Comparison of ENCODE assay signal across 12 cellular contexts in the genomic region with DNA sequence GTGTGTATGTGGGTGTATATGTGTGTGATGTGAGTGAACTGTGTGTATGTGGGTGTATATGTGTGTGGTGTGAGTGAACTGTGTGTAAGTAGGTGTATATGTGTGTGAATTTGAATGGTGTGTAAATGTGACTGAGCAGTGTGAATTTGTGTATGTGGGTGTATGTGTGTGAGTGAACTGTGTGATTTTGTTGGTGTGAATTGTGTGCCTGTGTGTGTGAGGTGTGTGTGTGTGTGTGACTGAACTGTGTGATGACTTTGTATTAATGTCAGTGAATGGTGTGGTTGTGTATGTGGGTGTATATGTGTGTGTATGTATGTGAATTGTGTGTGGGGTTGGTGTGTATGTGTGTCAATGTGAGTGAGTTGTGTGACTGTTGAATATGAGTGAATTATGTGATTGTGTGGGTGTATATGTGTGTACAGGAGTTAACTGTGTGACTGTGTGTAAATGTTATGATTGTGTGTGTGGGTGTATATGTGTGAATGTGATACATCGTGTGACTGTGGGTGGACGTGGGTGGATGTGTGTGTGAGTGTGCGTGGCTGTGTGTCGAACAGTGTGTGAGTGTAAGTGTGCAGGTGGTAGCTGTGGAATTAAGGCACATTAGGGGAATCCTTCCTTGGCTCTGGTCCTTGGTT. TPM values are rescaled to one million over a fixed set of nuclear protein-coding genes. Genes with fewer than 3 reads are reported as not detected.
DNase-seq lines count a peak whose midpoint lies in the region; ATAC-seq, FAIRE-seq and TF ChIP-seq lines count a peak whose summit lies in the region.
"Not testable (repeated sequence)": the region's sequence is repeated elsewhere in the genome, so short reads cannot be mapped to it uniquely, and the experiment has no call there.
"Had no signal": no experiment of that assay in that cellular context is flagged by ENCODE, and none has a peak within 500 bp of the region (broad histone marks: within the 10 kb centered on the region; RNA-seq: fewer than 3 reads in every experiment).

No MANE protein-coding gene starts in this region.

- H3K4ac ChIP-seq in H1 (replicated peaks; ENCODE audit: insufficient read length, low read depth, low read length), result not testable (repeated sequence)

- H3K9ac ChIP-seq in Karpas-422 (ENCODE audit: low read length); astrocyte (ENCODE audit: low read length); H1 (replicated peaks in 1 of 4; ENCODE audit: extremely low read depth in 1 of 4, low read depth in 3 of 4, low read length in 3 of 4); iPS-15b (ENCODE audit: low read depth, low read length): not testable (repeated sequence)

- not testable (repeated sequence) for H3K23ac ChIP-seq in H1 (ENCODE audit: insufficient read length)

- not testable (repeated sequence) for TF ChIP-seq RAD21 in H1 (IDR thresholded peaks at IDR 0.05 in 1 of 2, conservative IDR thresholded peaks at IDR 0.05 in 1 of 2; ENCODE audit: low read depth in 2 of 2, low read length in 2 of 2)

- WGBS in H1 (ENCODE audit: extremely low coverage in 1 of 2, insufficient coverage in 1 of 2, insufficient read length in 1 of 2, insufficient replicate concordance in 2 of 2, low coverage in 1 of 2, low lambda C conversion rate in 2 of 2, missing lambda C conversion rate in 1 of 2), 2 experiments, result 100% methylated on average over 4 of the region's 4 CpGs; no CpG with 5 or more reads in 1 of the 2 experiments

- not testable (repeated sequence) for H2AFZ ChIP-seq in Karpas-422 (ENCODE audit: low read length); astrocyte (ENCODE audit: low read depth, low read length); H1 (ENCODE audit: low read length)

- H3K9me2 ChIP-seq in Karpas-422 (replicated peaks; ENCODE audit: insufficient read depth, low read length), result not testable (repeated sequence)

- H3K27me3 ChIP-seq in Karpas-422 (ENCODE audit: low read length); astrocyte (ENCODE audit: insufficient read depth, low read length); H1 (replicated peaks in 1 of 4; ENCODE audit: control insufficient read depth in 3 of 4, extremely low read depth in 1 of 4, insufficient read depth in 3 of 4, low read length in 3 of 4); iPS-15b (ENCODE audit: control insufficient read depth, insufficient read depth, low read length): not testable (repeated sequence)

- not testable (repeated sequence) for H2BK5ac ChIP-seq in H1 (ENCODE audit: low read depth, low read length)

- POLR2A ChIA-PET in HEK293 (lab: Yijun Ruan, JAX); H1 (lab: Charles Lee; ENCODE audit: partially characterized antibody): not testable (repeated sequence)

- H3K4me3 ChIP-seq in HEK293 (ENCODE audit: low read depth, low read length); Karpas-422 (ENCODE audit: low read length); astrocyte (ENCODE audit: insufficient read depth, low read depth, low read length); H1 (ENCODE audit: extremely low read depth in 1 of 4, insufficient read depth in 2 of 4, low read depth in 3 of 4, low read length in 4 of 4): not testable (repeated sequence)
- H3K4me3 ChIP-seq in iPS-15b (ENCODE audit: low read depth, low read length), result peak overlapping the region; percentile 26

- H4K91ac ChIP-seq in H1 (replicated peaks; ENCODE audit: insufficient read length, low read length), result not testable (repeated sequence)

- CTCF ChIA-PET in HEK293 (lab: Yijun Ruan, JAX); H1 (lab: Charles Lee; ENCODE audit: partially characterized antibody): not testable (repeated sequence)

- not testable (repeated sequence) for H2BK120ac ChIP-seq in H1 (replicated peaks; ENCODE audit: low read depth, low read length)

- H4K5ac ChIP-seq in H1 (ENCODE audit: insufficient read length, low read depth, low read length), result not testable (repeated sequence)

- H3K27ac ChIP-seq in HEK293 (ENCODE audit: extremely low read depth, low read depth, low read length); Karpas-422 (ENCODE audit: low read length); astrocyte (ENCODE audit: low read depth, low read length); H1 (ENCODE audit: low read depth, low read length): not testable (repeated sequence)

- DNase-seq in Karpas-422, result peak; percentile 5
- DNase-seq in astrocyte (ENCODE audit: low read depth); H1 (ENCODE audit: low read depth in 1 of 2, low spot score in 2 of 2); stimulated activated effector memory CD8-positive, alpha-beta T cell treated with anti-CD3 and anti-CD28 coated beads, Interleukin-12 subunit alpha, Interleukin-12 subunit beta, amount 100 ng/mL, for 72 hours (ENCODE audit: low spot score in 2 of 2): not testable (repeated sequence)

- FAIRE-seq in astrocyte (lab: Jason Lieb, UNC), result peak; percentile 45
- peak; percentile 65 for FAIRE-seq in H1 (lab: Jason Lieb, UNC)

- H2BK15ac ChIP-seq in H1 (ENCODE audit: low read length), result not testable (repeated sequence)

- not testable (repeated sequence) for H3K36me3 ChIP-seq in HEK293 (ENCODE audit: control insufficient read depth in 2 of 2, insufficient read depth in 1 of 2, low read length in 2 of 2); Karpas-422 (ENCODE audit: insufficient read depth, low read length); astrocyte (ENCODE audit: insufficient read depth, low read length); H1 (ENCODE audit: control insufficient read depth in 2 of 4, insufficient read depth in 4 of 4, low read length in 3 of 4); iPS-15b (ENCODE audit: control insufficient read depth, insufficient read depth, low read length)

- H3K9me3 Mint-ChIP-seq in astrocyte (ENCODE audit: unreplicated experiment); stimulated activated effector memory CD8-positive, alpha-beta T cell treated with anti-CD3 and anti-CD28 coated beads, Interleukin-12 subunit alpha, Interleukin-12 subunit beta, amount 100 ng/mL, for 72 hours: not testable (repeated sequence)

- not testable (repeated sequence) for H2AK5ac ChIP-seq in H1 (ENCODE audit: low read depth, low read length)

- not testable (repeated sequence) for H3K23me2 ChIP-seq in H1 (ENCODE audit: low read depth, low read length)

- not testable (repeated sequence) for H3K36me3 Mint-ChIP-seq in astrocyte (ENCODE audit: low read depth, unreplicated experiment); stimulated activated effector memory CD8-positive, alpha-beta T cell treated with anti-CD3 and anti-CD28 coated beads, Interleukin-12 subunit alpha, Interleukin-12 subunit beta, amount 100 ng/mL, for 72 hours

- not testable (repeated sequence) for H3K79me2 ChIP-seq in Karpas-422 (ENCODE audit: low read length); astrocyte (ENCODE audit: insufficient read depth, low read length); H1 (ENCODE audit: control insufficient read depth in 1 of 2, insufficient read depth in 2 of 2, low read length in 2 of 2)

- H3K4me3 Mint-ChIP-seq in astrocyte (ENCODE audit: unreplicated experiment); stimulated activated effector memory CD8-positive, alpha-beta T cell treated with anti-CD3 and anti-CD28 coated beads, Interleukin-12 subunit alpha, Interleukin-12 subunit beta, amount 100 ng/mL, for 72 hours: not testable (repeated sequence)

- H3K18ac ChIP-seq in H1 (ENCODE audit: extremely low read depth, low read length), result not testable (repeated sequence)

- not testable (repeated sequence) for H3K9me3 ChIP-seq in HEK293 (ENCODE audit: control insufficient read depth, insufficient read depth, low read depth, low read length); Karpas-422 (ENCODE audit: low read length); astrocyte (ENCODE audit: insufficient read depth, low read depth, low read length); H1 (ENCODE audit: insufficient read depth in 2 of 2, low read depth in 1 of 2, low read length in 1 of 2); iPS-15b (ENCODE audit: control insufficient read depth, insufficient read depth, low read length)

- H3K27ac Mint-ChIP-seq in astrocyte (ENCODE audit: unreplicated experiment), result not testable (repeated sequence)
- H3K27ac Mint-ChIP-seq in stimulated activated effector memory CD8-positive, alpha-beta T cell treated with anti-CD3 and anti-CD28 coated beads, Interleukin-12 subunit alpha, Interleukin-12 subunit beta, amount 100 ng/mL, for 72 hours, result peak overlapping the region; percentile 2

- H3K27me3 Mint-ChIP-seq in astrocyte (ENCODE audit: low read depth, unreplicated experiment), result not testable (repeated sequence)

- H2BK20ac ChIP-seq in H1 (ENCODE audit: low read length), result not testable (repeated sequence)

- H3K56ac ChIP-seq in H1 (replicated peaks; ENCODE audit: insufficient read length, low read depth, low read length), result not testable (repeated sequence)

- not testable (repeated sequence) for H4K20me1 ChIP-seq in Karpas-422 (ENCODE audit: insufficient read depth, low read depth, low read length); astrocyte (ENCODE audit: insufficient read depth, low read length); H1 (replicated peaks in 1 of 2; ENCODE audit: control insufficient read depth in 1 of 2, insufficient read depth in 2 of 2, low read length in 2 of 2)

- not testable (repeated sequence) for TF ChIP-seq POLR2A in H1 (IDR thresholded peaks at IDR 0.05; ENCODE audit: control extremely low read depth in 1 of 2, low read depth in 2 of 2, low read length in 2 of 2)

- H4K8ac ChIP-seq in H1 (ENCODE audit: extremely low read depth, insufficient read depth, low read length), result not testable (repeated sequence)

- not testable (repeated sequence) for ATAC-seq in stimulated activated effector memory CD8-positive, alpha-beta T cell treated with anti-CD3 and anti-CD28 coated beads, Interleukin-12 subunit alpha, Interleukin-12 subunit beta, amount 100 ng/mL, for 72 hours

- H3K79me1 ChIP-seq in H1 (ENCODE audit: low read depth, low read length), result not testable (repeated sequence)

- H3K4me1 Mint-ChIP-seq in astrocyte (ENCODE audit: low read depth, unreplicated experiment), result not testable (repeated sequence)
- H3K4me1 Mint-ChIP-seq in stimulated activated effector memory CD8-positive, alpha-beta T cell treated with anti-CD3 and anti-CD28 coated beads, Interleukin-12 subunit alpha, Interleukin-12 subunit beta, amount 100 ng/mL, for 72 hours, result peaks cover 16% of the 10 kb centered on the region

- not testable (repeated sequence) for H2BK12ac ChIP-seq in H1 (ENCODE audit: low read depth, low read length)

- not testable (repeated sequence) for TF ChIP-seq CTCF in HEK293 (tag by site-specific recombination; IDR thresholded peaks at IDR 0.05); astrocyte (IDR thresholded peaks at IDR 0.05; ENCODE audit: insufficient read depth, low read depth, low read length); H1 (IDR thresholded peaks at IDR 0.05; ENCODE audit: control extremely low read depth in 1 of 3, insufficient read depth in 1 of 3, low read depth in 1 of 3, low read length in 3 of 3)

- not testable (repeated sequence) for H3K4me1 ChIP-seq in HEK293 (ENCODE audit: control insufficient read depth, insufficient read depth, low read length); Karpas-422 (ENCODE audit: low read length); astrocyte (ENCODE audit: insufficient read depth, low read length); H1 (replicated peaks in 1 of 4; ENCODE audit: control insufficient read depth in 3 of 4, insufficient read depth in 4 of 4, low read length in 3 of 4); iPS-15b (ENCODE audit: control insufficient read depth, insufficient read depth, low read length)

- not testable (repeated sequence) for H3K14ac ChIP-seq in H1 (ENCODE audit: insufficient read length)

- not testable (repeated sequence) for H3K4me2 ChIP-seq in Karpas-422 (ENCODE audit: low read depth, low read length, poor library complexity, severe bottlenecking); astrocyte (ENCODE audit: low read length); H1 (ENCODE audit: insufficient read depth in 1 of 2, low read depth in 2 of 2, low read length in 2 of 2)

- not testable (repeated sequence) for TF ChIP-seq EP300 in H1 (IDR thresholded peaks at IDR 0.05; ENCODE audit: borderline replicate concordance in 1 of 2, low read depth in 2 of 2, low read length in 2 of 2)

RNA-seq across cellular contexts. Expression of a gene that starts 6.7 kb away (rescaled TPM):
- total RNA-seq in Karpas-422 (2014; rRNA removed; shearing (Covaris generic); ENCODE audit: low replicate concordance), result not detected in 2 replicates
- not detected in 2 replicates for total RNA-seq in astrocyte
- total RNA-seq in H1 (2021; fragmentation: NEBNext Ultra II Directional; extraction: Animal tissue kit (Norgen Biotek cat#: 25700)), result 1.1 and 1.9 TPM in 2 replicates
- 1.2 and 1.5 TPM in 2 replicates for polyA plus RNA-seq in H1 (2011; rRNA removed)
- polyA plus RNA-seq in H1 (2011; cell fraction: cytosol; rRNA removed), result 0.59 TPM
- 2.0 TPM for polyA plus RNA-seq in H1 (2011; cell fraction: nucleus; rRNA removed)
- 0.57 to 2.7 TPM (median 1.5 TPM) in 4 replicates for polyA plus RNA-seq in H1 (2012, experiment 1 of 2)
- 0.68 TPM for polyA plus RNA-seq in H1 (2012, experiment 2 of 2)
- 0.67 TPM for polyA plus RNA-seq in H1 (2013, experiment 1 of 2)
- polyA plus RNA-seq in H1 (2013, experiment 2 of 2), result 0.92 TPM
- not detected in 2 replicates for polyA minus RNA-seq in H1 (2011; rRNA and poly(A)+ RNA removed)
- 1.7 TPM for polyA minus RNA-seq in H1 (2011; cell fraction: cytosol; rRNA and poly(A)+ RNA removed)
- polyA minus RNA-seq in H1 (2011; cell fraction: nucleus; rRNA and poly(A)+ RNA removed), result not detected
- total RNA-seq: CD4-positive, alpha-beta T cell; CD8-positive, alpha-beta memory T cell; GM12878; GM23338 had no signal
- polyA plus RNA-seq: CD14-positive monocyte; CD8-positive, alpha-beta memory T cell; GM12878 had no signal

RNA-seq across cellular contexts. Expression of a gene that starts 12.4 kb away (rescaled TPM):
- 372 and 428 TPM in 2 replicates for total RNA-seq in Karpas-422 (2014; rRNA removed; shearing (Covaris generic); ENCODE audit: low replicate concordance)
- 78.9 and 83.8 TPM in 2 replicates for total RNA-seq in astrocyte
- total RNA-seq in H1 (2021; fragmentation: NEBNext Ultra II Directional; extraction: Animal tissue kit (Norgen Biotek cat#: 25700)), result 106 and 110 TPM in 2 replicates
- polyA plus RNA-seq in H1 (2011; rRNA removed), result 336 and 341 TPM in 2 replicates
- 239 TPM for polyA plus RNA-seq in H1 (2011; cell fraction: cytosol; rRNA removed)
- polyA plus RNA-seq in H1 (2011; cell fraction: nucleus; rRNA removed), result 299 TPM
- 77.4 to 157 TPM (median 151 TPM) in 4 replicates for polyA plus RNA-seq in H1 (2012, experiment 1 of 2)
- 258 TPM for polyA plus RNA-seq in H1 (2012, experiment 2 of 2)
- polyA plus RNA-seq in H1 (2013, experiment 1 of 2), result 367 TPM
- polyA plus RNA-seq in H1 (2013, experiment 2 of 2), result 318 TPM
- 16.2 and 20.8 TPM in 2 replicates for polyA minus RNA-seq in H1 (2011; rRNA and poly(A)+ RNA removed)
- polyA minus RNA-seq in H1 (2011; cell fraction: cytosol; rRNA and poly(A)+ RNA removed), result 38.9 TPM
- polyA minus RNA-seq in H1 (2011; cell fraction: nucleus; rRNA and poly(A)+ RNA removed), result 38.0 TPM

RNA-seq across cellular contexts. Expression of a gene that starts 18.6 kb away (rescaled TPM):
- total RNA-seq in Karpas-422 (2014; rRNA removed; shearing (Covaris generic); ENCODE audit: low replicate concordance), result not detected in 2 replicates
- total RNA-seq in astrocyte, result not detected in 2 replicates
- total RNA-seq in H1 (2021; fragmentation: NEBNext Ultra II Directional; extraction: Animal tissue kit (Norgen Biotek cat#: 25700)), result not detected in 2 replicates
- 0.08 and 0.14 TPM in 2 replicates for polyA plus RNA-seq in H1 (2011; rRNA removed)
- not detected for polyA plus RNA-seq in H1 (2011; cell fraction: cytosol; rRNA removed)
- polyA plus RNA-seq in H1 (2011; cell fraction: nucleus; rRNA removed), result not detected
- not detected in 4 replicates for polyA plus RNA-seq in H1 (2012, experiment 1 of 2)
- polyA plus RNA-seq in H1 (2012, experiment 2 of 2), result not detected
- not detected for polyA plus RNA-seq in H1 (2013, experiment 1 of 2)
- polyA plus RNA-seq in H1 (2013, experiment 2 of 2), result 0.09 TPM
- polyA minus RNA-seq in H1 (2011; rRNA and poly(A)+ RNA removed), result not detected in 2 replicates
- not detected for polyA minus RNA-seq in H1 (2011; cell fraction: cytosol; rRNA and poly(A)+ RNA removed)
- polyA minus RNA-seq in H1 (2011; cell fraction: nucleus; rRNA and poly(A)+ RNA removed), result not detected
- total RNA-seq: CD4-positive, alpha-beta T cell; CD8-positive, alpha-beta memory T cell; GM12878; GM23338 had no signal
- polyA plus RNA-seq: A549; CD14-positive monocyte; CD8-positive, alpha-beta memory T cell; GM12878; GM23338 had no signal

RNA-seq across cellular contexts. Expression of a gene that starts 20.0 kb away (rescaled TPM):
- 5.2 and 6.0 TPM in 2 replicates for total RNA-seq in Karpas-422 (2014; rRNA removed; shearing (Covaris generic); ENCODE audit: low replicate concordance)
- total RNA-seq in astrocyte, result 0.75 and 1.4 TPM in 2 replicates
- 1.7 and 2.1 TPM in 2 replicates for total RNA-seq in H1 (2021; fragmentation: NEBNext Ultra II Directional; extraction: Animal tissue kit (Norgen Biotek cat#: 25700))
- 2.2 and 3.1 TPM in 2 replicates for polyA plus RNA-seq in H1 (2011; rRNA removed)
- 2.4 TPM for polyA plus RNA-seq in H1 (2011; cell fraction: cytosol; rRNA removed)
- 3.8 TPM for polyA plus RNA-seq in H1 (2011; cell fraction: nucleus; rRNA removed)
- polyA plus RNA-seq in H1 (2012, experiment 1 of 2), result 4.3 to 5.2 TPM (median 4.8 TPM) in 4 replicates
- polyA plus RNA-seq in H1 (2012, experiment 2 of 2), result 1.4 TPM
- 2.6 TPM for polyA plus RNA-seq in H1 (2013, experiment 1 of 2)
- polyA plus RNA-seq in H1 (2013, experiment 2 of 2), result 2.1 TPM
- 4.0 TPM in 2 replicates for polyA minus RNA-seq in H1 (2011; rRNA and poly(A)+ RNA removed)
- 3.0 TPM for polyA minus RNA-seq in H1 (2011; cell fraction: cytosol; rRNA and poly(A)+ RNA removed)
- polyA minus RNA-seq in H1 (2011; cell fraction: nucleus; rRNA and poly(A)+ RNA removed), result 11.4 TPM
- total RNA-seq: CD8-positive, alpha-beta memory T cell had no signal

RNA-seq across cellular contexts. Expression of a gene that starts 24.4 kb away (rescaled TPM):
- total RNA-seq in Karpas-422 (2014; rRNA removed; shearing (Covaris generic); ENCODE audit: low replicate concordance), result 56.7 and 97.0 TPM in 2 replicates
- 46.3 and 50.2 TPM in 2 replicates for total RNA-seq in astrocyte
- total RNA-seq in H1 (2021; fragmentation: NEBNext Ultra II Directional; extraction: Animal tissue kit (Norgen Biotek cat#: 25700)), result 62.6 and 62.9 TPM in 2 replicates
- 14.1 and 25.5 TPM in 2 replicates for polyA plus RNA-seq in H1 (2011; rRNA removed)
- 12.4 TPM for polyA plus RNA-seq in H1 (2011; cell fraction: cytosol; rRNA removed)
- polyA plus RNA-seq in H1 (2011; cell fraction: nucleus; rRNA removed), result 45.7 TPM
- polyA plus RNA-seq in H1 (2012, experiment 1 of 2), result 37.4 to 59.6 TPM (median 50.8 TPM) in 4 replicates
- 32.1 TPM for polyA plus RNA-seq in H1 (2012, experiment 2 of 2)
- polyA plus RNA-seq in H1 (2013, experiment 1 of 2), result 21.0 TPM
- polyA plus RNA-seq in H1 (2013, experiment 2 of 2), result 19.4 TPM
- polyA minus RNA-seq in H1 (2011; rRNA and poly(A)+ RNA removed), result 44.1 and 55.5 TPM in 2 replicates
- 42.2 TPM for polyA minus RNA-seq in H1 (2011; cell fraction: cytosol; rRNA and poly(A)+ RNA removed)
- polyA minus RNA-seq in H1 (2011; cell fraction: nucleus; rRNA and poly(A)+ RNA removed), result 63.0 TPM
